18 cellular contexts compared by ENCODE assay signal in genomic region chr1:83673287-83673686, GRCh38.
DNase-seq lines count a peak whose midpoint lies in the region; ATAC-seq and TF ChIP-seq lines count a peak whose summit lies in the region.
"Had no signal": no experiment of that assay in that cellular context is flagged by ENCODE, and none has a peak within 500 bp of the region (broad histone marks: within the 10 kb centered on the region; RNA-seq: fewer than 3 reads in every experiment).

No MANE protein-coding gene starts in this region.

- intact Hi-C loops in activated T-helper 1 cell treated with anti-CD3 and anti-CD28 coated beads, Interleukin-12 subunit alpha, Interleukin-12 subunit beta, Interleukin-2, Interleukin-4 antibody, amounts not matched to agents 30 ng/mL and 10 ng/mL and 1 ng/mL, durations not matched to agents 14 hours and 24 hours and 36 hours (cut with micrococcal nuclease), result no loop called here
- intact Hi-C loops in A673 (cut with micrococcal nuclease; ENCODE audit: unreplicated experiment), result no loop called here

- H3K4me3 Mint-ChIP-seq in stimulated activated naive CD8-positive, alpha-beta T cell treated with anti-CD3 and anti-CD28 coated beads, Interleukin-15, amount 100 ng/mL, for 72 hours, result no peak overlapping the region
- H3K4me3 Mint-ChIP-seq in activated T-helper 1 cell treated with anti-CD3 and anti-CD28 coated beads, Interleukin-12 subunit alpha, Interleukin-12 subunit beta, Interleukin-2, Interleukin-4 antibody, amounts not matched to agents 30 ng/mL and 10 ng/mL and 1 ng/mL, durations not matched to agents 14 hours and 24 hours and 36 hours, result no peak overlapping the region
- H3K4me3 Mint-ChIP-seq: activated naive CD8-positive, alpha-beta T cell treated with anti-CD3 and anti-CD28 coated beads, Interleukin-2, amount 10 ng/mL, durations not matched to agents 7 days and 5 days; effector memory CD8-positive, alpha-beta T cell; H9; stimulated activated effector memory CD8-positive, alpha-beta T cell treated with anti-CD3 and anti-CD28 coated beads, Interleukin-12 subunit alpha, Interleukin-12 subunit beta, amount 100 ng/mL, for 72 hours had no signal

- no peak for TF ChIP-seq CTCF in A673 (conservative IDR thresholded peaks at IDR 0.05; ENCODE audit: low read depth, low read length)

- H3K27ac Mint-ChIP-seq in stimulated activated naive CD8-positive, alpha-beta T cell treated with anti-CD3 and anti-CD28 coated beads, Interleukin-15, amount 100 ng/mL, for 72 hours, result no peak overlapping the region
- no peak overlapping the region for H3K27ac Mint-ChIP-seq in activated T-helper 1 cell treated with anti-CD3 and anti-CD28 coated beads, Interleukin-12 subunit alpha, Interleukin-12 subunit beta, Interleukin-2, Interleukin-4 antibody, amounts not matched to agents 30 ng/mL and 10 ng/mL and 1 ng/mL, durations not matched to agents 14 hours and 24 hours and 36 hours
- H3K27ac Mint-ChIP-seq: activated naive CD8-positive, alpha-beta T cell treated with anti-CD3 and anti-CD28 coated beads, Interleukin-2, amount 10 ng/mL, durations not matched to agents 7 days and 5 days; CD4-positive, CD25-positive, alpha-beta regulatory T cell; effector memory CD8-positive, alpha-beta T cell; H9; stimulated activated effector memory CD8-positive, alpha-beta T cell treated with anti-CD3 and anti-CD28 coated beads, Interleukin-12 subunit alpha, Interleukin-12 subunit beta, amount 100 ng/mL, for 72 hours had no signal

- peak; percentile 45 for ATAC-seq in stimulated activated naive CD8-positive, alpha-beta T cell treated with anti-CD3 and anti-CD28 coated beads, Interleukin-15, amount 100 ng/mL, for 72 hours
- ATAC-seq in stimulated activated naive CD8-positive, alpha-beta T cell treated with anti-CD3 and anti-CD28 coated beads, Interleukin-15, Interleukin-2, amounts not matched to agents 100 U/mL and 50 U/mL, for 24 hours, result no peak
- peak; percentile 68 for ATAC-seq in HG02610 (IDR thresholded peaks at IDR 0.05; ENCODE audit: unreplicated experiment)
- peak; percentile 53 for ATAC-seq in HG03575 (IDR thresholded peaks at IDR 0.05; ENCODE audit: extremely low read depth, insufficient number of reproducible peaks, low FRiP score, unreplicated experiment)
- ATAC-seq: effector memory CD8-positive, alpha-beta T cell; Right ventricle myocardium inferior; stimulated activated effector memory CD8-positive, alpha-beta T cell treated with anti-CD3 and anti-CD28 coated beads, Interleukin-12 subunit alpha, Interleukin-12 subunit beta, amount 100 ng/mL, for 72 hours had no signal

- no peak overlapping the region for H3K27ac ChIP-seq in A673 (ENCODE audit: low read depth, low read length, poor library complexity, severe bottlenecking)
- H3K27ac ChIP-seq: upper lobe of left lung had no signal

- no peaks in the 10 kb centered on the region for H3K27me3 Mint-ChIP-seq in stimulated activated naive CD8-positive, alpha-beta T cell treated with anti-CD3 and anti-CD28 coated beads, Interleukin-15, amount 100 ng/mL, for 72 hours
- H3K27me3 Mint-ChIP-seq in activated T-helper 1 cell treated with anti-CD3 and anti-CD28 coated beads, Interleukin-12 subunit alpha, Interleukin-12 subunit beta, Interleukin-2, Interleukin-4 antibody, amounts not matched to agents 30 ng/mL and 10 ng/mL and 1 ng/mL, durations not matched to agents 14 hours and 24 hours and 36 hours (ENCODE audit: insufficient read depth), result no peaks in the 10 kb centered on the region
- H3K27me3 Mint-ChIP-seq: activated naive CD8-positive, alpha-beta T cell treated with anti-CD3 and anti-CD28 coated beads, Interleukin-2, amount 10 ng/mL, durations not matched to agents 7 days and 5 days; CD4-positive, CD25-positive, alpha-beta regulatory T cell; effector memory CD8-positive, alpha-beta T cell had no signal

- H3K9me3 Mint-ChIP-seq in stimulated activated naive CD8-positive, alpha-beta T cell treated with anti-CD3 and anti-CD28 coated beads, Interleukin-15, amount 100 ng/mL, for 72 hours, result peaks cover 7 to 9% of the 10 kb centered on the region in 2 donors
- no peaks in the 10 kb centered on the region for H3K9me3 Mint-ChIP-seq in activated T-helper 1 cell treated with anti-CD3 and anti-CD28 coated beads, Interleukin-12 subunit alpha, Interleukin-12 subunit beta, Interleukin-2, Interleukin-4 antibody, amounts not matched to agents 30 ng/mL and 10 ng/mL and 1 ng/mL, durations not matched to agents 14 hours and 24 hours and 36 hours

- POLR2A ChIA-PET in A673 (lab: Charles Lee; ENCODE audit: low non-redundant PET), result interaction anchor here (0.5 kb wide), 1 partner anchor 1309 kb away, joined by 3 read pairs; no protein-coding TSS in a partner anchor

- no peak for DNase-seq in stimulated activated naive CD8-positive, alpha-beta T cell treated with anti-CD3 and anti-CD28 coated beads, Interleukin-15, amount 100 ng/mL, for 72 hours
- no peak for DNase-seq in stimulated activated naive CD8-positive, alpha-beta T cell treated with anti-CD3 and anti-CD28 coated beads, Interleukin-15, Interleukin-2, amounts not matched to agents 100 U/mL and 50 U/mL, for 24 hours
- no peak for DNase-seq in activated T-helper 1 cell treated with anti-CD3 and anti-CD28 coated beads, Interleukin-12 subunit alpha, Interleukin-12 subunit beta, Interleukin-2, Interleukin-4 antibody, amounts not matched to agents 30 ng/mL and 10 ng/mL and 1 ng/mL, durations not matched to agents 14 hours and 24 hours and 36 hours (ENCODE audit: low spot score)
- no peak for DNase-seq in A673 (ENCODE audit: low spot score)
- no peak for DNase-seq in stimulated activated CD4-positive, alpha-beta T cell treated with anti-CD3 and anti-CD28 coated beads, Interleukin-4, amount 100 ng/mL, for 1 hour
- DNase-seq in NCI-H1694 treated with DMSO at 0.1 percent for 48 hours (lab: John Stamatoyannopoulos, UW), result no peak
- DNase-seq: activated CD8-positive, alpha-beta memory T cell treated with anti-CD3 and anti-CD28 coated beads, Interleukin-2, amount 50 U/mL, for 48 hours; activated naive CD8-positive, alpha-beta T cell treated with anti-CD3 and anti-CD28 coated beads, Interleukin-2, amount 10 ng/mL, durations not matched to agents 7 days and 5 days; CD4-positive, CD25-positive, alpha-beta regulatory T cell; effector memory CD8-positive, alpha-beta T cell; H9; Kasumi-1; NCI-H1417 treated with DMSO at 0.1 percent for 48 hours; upper lobe of left lung had no signal

- CTCF ChIA-PET in A673 (lab: Charles Lee), result no interaction called here

- H3K36me3 ChIP-seq in A673 (ENCODE audit: insufficient read depth, low read length, poor library complexity, severe bottlenecking), result no peaks in the 10 kb centered on the region
- H3K36me3 ChIP-seq: upper lobe of left lung had no signal

- H3K27me3 ChIP-seq in A673 (replicated peaks; ENCODE audit: insufficient read depth, low read depth, low read length, poor library complexity), result peaks cover 3% of the 10 kb centered on the region
- H3K27me3 ChIP-seq: upper lobe of left lung had no signal

- no peak overlapping the region for H3K4me3 ChIP-seq in A673 (ENCODE audit: low read depth, low read length, poor library complexity, severe bottlenecking)
- H3K4me3 ChIP-seq: upper lobe of left lung had no signal

- H3K4me1 ChIP-seq in A673 (ENCODE audit: insufficient read depth, low read length, poor library complexity, severe bottlenecking), result no peaks in the 10 kb centered on the region
- H3K4me1 ChIP-seq: upper lobe of left lung had no signal

- H3K9me3 ChIP-seq in A673 (ENCODE audit: low read depth, low read length, poor library complexity, severe bottlenecking), result no peaks in the 10 kb centered on the region
- H3K9me3 ChIP-seq: upper lobe of left lung had no signal

- no TSS peak for BruUV-seq in A673 (replicated peaks; lab: Mats Ljungman, UMichigan)

- H3K4me1 Mint-ChIP-seq in stimulated activated naive CD8-positive, alpha-beta T cell treated with anti-CD3 and anti-CD28 coated beads, Interleukin-15, amount 100 ng/mL, for 72 hours, result peaks cover 7% of the 10 kb centered on the region
- no peaks in the 10 kb centered on the region for H3K4me1 Mint-ChIP-seq in activated T-helper 1 cell treated with anti-CD3 and anti-CD28 coated beads, Interleukin-12 subunit alpha, Interleukin-12 subunit beta, Interleukin-2, Interleukin-4 antibody, amounts not matched to agents 30 ng/mL and 10 ng/mL and 1 ng/mL, durations not matched to agents 14 hours and 24 hours and 36 hours (ENCODE audit: low read depth)
- H3K4me1 Mint-ChIP-seq: CD4-positive, CD25-positive, alpha-beta regulatory T cell; H9; stimulated activated effector memory CD8-positive, alpha-beta T cell treated with anti-CD3 and anti-CD28 coated beads, Interleukin-12 subunit alpha, Interleukin-12 subunit beta, amount 100 ng/mL, for 72 hours had no signal

- H3K36me3 Mint-ChIP-seq in activated T-helper 1 cell treated with anti-CD3 and anti-CD28 coated beads, Interleukin-12 subunit alpha, Interleukin-12 subunit beta, Interleukin-2, Interleukin-4 antibody, amounts not matched to agents 30 ng/mL and 10 ng/mL and 1 ng/mL, durations not matched to agents 14 hours and 24 hours and 36 hours (ENCODE audit: low read depth), result peaks cover 2% of the 10 kb centered on the region
- H3K36me3 Mint-ChIP-seq: activated naive CD8-positive, alpha-beta T cell treated with anti-CD3 and anti-CD28 coated beads, Interleukin-2, amount 10 ng/mL, durations not matched to agents 7 days and 5 days; CD4-positive, CD25-positive, alpha-beta regulatory T cell; stimulated activated effector memory CD8-positive, alpha-beta T cell treated with anti-CD3 and anti-CD28 coated beads, Interleukin-12 subunit alpha, Interleukin-12 subunit beta, amount 100 ng/mL, for 72 hours had no signal
